Comparison of ENCODE assay signal across 1 cellular context in the genomic region with DNA sequence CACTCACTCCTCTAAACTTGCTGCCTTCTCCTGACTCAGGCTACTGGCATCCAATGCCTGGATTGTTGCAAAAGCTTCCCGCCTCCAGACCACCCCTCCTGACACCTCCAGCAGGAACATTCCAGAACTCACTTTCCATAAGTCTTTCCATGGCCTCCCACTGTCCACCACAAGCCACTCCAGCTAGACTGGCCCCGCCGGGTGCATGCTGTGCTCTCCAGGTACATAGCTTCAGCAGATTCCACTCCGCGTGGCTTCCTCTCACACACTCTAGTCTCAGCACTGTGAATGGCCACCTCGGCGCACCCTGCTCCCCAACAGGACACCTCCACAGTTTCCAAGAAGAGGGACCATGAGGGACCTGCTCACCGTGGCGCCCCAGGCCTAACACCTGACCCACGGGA.
TF ChIP-seq lines count a peak whose summit lies in the region.

No MANE protein-coding gene starts in this region.

TF ChIP-seq in IMR-90, 13 proteins besides CTCF, POLR2A, EP300 and RAD21:
- TF ChIP-seq MAFK (IDR thresholded peaks at IDR 0.05; ENCODE audit: low read depth, low read length) (no peak), CEBPB (IDR thresholded peaks at IDR 0.05; ENCODE audit: low read depth, low read length) (peak; percentile 57)
